Comparison of ENCODE assay signal across 8 cellular contexts in the genomic region with DNA sequence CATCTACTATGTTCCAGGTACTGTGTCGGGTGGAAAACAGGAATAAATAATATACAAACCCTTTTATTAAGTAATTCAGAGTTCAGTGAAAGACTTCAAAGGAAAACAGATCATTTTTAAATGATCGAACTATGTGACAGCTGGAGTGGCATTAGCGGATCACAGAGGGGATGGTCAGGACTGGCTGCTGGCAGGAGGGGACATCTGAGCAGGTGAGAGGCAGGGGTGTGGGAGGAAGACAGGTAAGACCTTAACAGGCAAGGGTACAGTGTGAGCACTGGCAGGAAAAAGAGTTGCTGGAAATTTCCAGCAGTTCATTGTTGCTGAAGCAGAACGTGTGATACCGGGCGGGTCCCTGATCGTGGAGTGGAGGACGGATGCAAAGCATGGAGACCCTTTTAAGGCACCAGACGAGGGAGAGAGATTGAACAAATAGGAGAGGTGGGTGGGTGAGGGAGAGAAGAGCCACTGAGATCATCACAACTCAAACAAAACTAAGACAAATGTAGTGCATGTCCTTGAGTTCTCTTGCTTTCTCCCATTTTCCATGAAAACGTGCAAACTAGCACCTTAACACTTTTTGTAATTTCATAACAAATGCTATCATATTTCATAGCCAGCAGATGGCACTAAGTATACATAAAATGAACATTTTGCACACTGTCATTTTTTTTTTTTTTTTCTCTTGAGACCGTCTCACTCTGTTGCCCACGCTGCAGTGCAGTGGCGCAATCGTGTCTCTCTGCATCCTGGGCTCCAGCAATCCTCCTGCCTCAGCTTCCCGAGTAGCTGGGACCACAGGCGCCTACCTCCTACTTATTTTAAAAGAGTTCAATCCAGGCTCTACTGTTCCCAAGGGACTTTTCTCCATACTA. TPM values are rescaled to one million over a fixed set of nuclear protein-coding genes. Genes with fewer than 3 reads are reported as not detected.
DNase-seq lines count a peak whose midpoint lies in the region; ATAC-seq lines count a peak whose summit lies in the region.
"Not testable (repeated sequence)": the region's sequence is repeated elsewhere in the genome, so short reads cannot be mapped to it uniquely, and the experiment has no call there.

No MANE protein-coding gene starts in this region.

- not testable (repeated sequence) for H3K36me3 Mint-ChIP-seq in activated naive CD8-positive, alpha-beta T cell treated with anti-CD3 and anti-CD28 coated beads, Interleukin-2, amount 10 ng/mL, durations not matched to agents 7 days and 5 days
- peaks cover 4 to 19% of the 10 kb centered on the region in 2 donors for H3K36me3 Mint-ChIP-seq in stimulated activated naive B cell treated with anti-CD40 and anti-IgM and Interleukin-4, amounts not matched to agents 10 μg/mL and 1 μg/mL and 100 μg/mL, for 72 hours

- H3K4me3 Mint-ChIP-seq in activated naive CD8-positive, alpha-beta T cell treated with anti-CD3 and anti-CD28 coated beads, Interleukin-2, amount 10 ng/mL, durations not matched to agents 7 days and 5 days: peak overlapping the region; percentile 37
- H3K4me3 Mint-ChIP-seq in stimulated activated naive B cell treated with anti-CD40 and anti-IgM and Interleukin-4, amounts not matched to agents 10 μg/mL and 1 μg/mL and 100 μg/mL, for 72 hours: peak overlapping the region; percentile 46 to 72

- H3K4me1 Mint-ChIP-seq in activated naive CD8-positive, alpha-beta T cell treated with anti-CD3 and anti-CD28 coated beads, Interleukin-2, amount 10 ng/mL, durations not matched to agents 7 days and 5 days: not testable (repeated sequence)
- H3K4me1 Mint-ChIP-seq in stimulated activated naive B cell treated with anti-CD40 and anti-IgM and Interleukin-4, amounts not matched to agents 10 μg/mL and 1 μg/mL and 100 μg/mL, for 72 hours: peaks cover 12 to 18% of the 10 kb centered on the region in 2 donors

- POLR2A ChIA-PET in activated naive CD8-positive, alpha-beta T cell treated with anti-CD3 and anti-CD28 coated beads, Interleukin-2, amount 10 ng/mL, durations not matched to agents 7 days and 5 days (lab: Charles Lee): not testable (repeated sequence)

- peaks cover 19% of the 10 kb centered on the region for H3K27me3 Mint-ChIP-seq in activated naive CD8-positive, alpha-beta T cell treated with anti-CD3 and anti-CD28 coated beads, Interleukin-2, amount 10 ng/mL, durations not matched to agents 7 days and 5 days
- H3K27me3 Mint-ChIP-seq in stimulated activated naive B cell treated with anti-CD40 and anti-IgM and Interleukin-4, amounts not matched to agents 10 μg/mL and 1 μg/mL and 100 μg/mL, for 72 hours: not testable (repeated sequence)

- H3K9me3 Mint-ChIP-seq in activated naive CD8-positive, alpha-beta T cell treated with anti-CD3 and anti-CD28 coated beads, Interleukin-2, amount 10 ng/mL, durations not matched to agents 7 days and 5 days; stimulated activated naive B cell treated with anti-CD40 and anti-IgM and Interleukin-4, amounts not matched to agents 10 μg/mL and 1 μg/mL and 100 μg/mL, for 72 hours: not testable (repeated sequence)

- not testable (repeated sequence) for H3K27ac Mint-ChIP-seq in activated naive CD8-positive, alpha-beta T cell treated with anti-CD3 and anti-CD28 coated beads, Interleukin-2, amount 10 ng/mL, durations not matched to agents 7 days and 5 days
- H3K27ac Mint-ChIP-seq in stimulated activated naive B cell treated with anti-CD40 and anti-IgM and Interleukin-4, amounts not matched to agents 10 μg/mL and 1 μg/mL and 100 μg/mL, for 72 hours: peak overlapping the region; percentile 42

- peak; percentile 80 for DNase-seq in DMS53 treated with DMSO at 0.1 percent for 48 hours (lab: John Stamatoyannopoulos, UW; ENCODE audit: unreplicated experiment)
- DNase-seq in NCI-H2029 (lab: John Stamatoyannopoulos, UW): peak; percentile 58
- DNase-seq in RPMI7951 (ENCODE audit: low read depth): peak; percentile 71
- DNase-seq in activated naive CD8-positive, alpha-beta T cell treated with anti-CD3 and anti-CD28 coated beads, Interleukin-2, amount 10 ng/mL, durations not matched to agents 7 days and 5 days; stimulated activated naive B cell treated with anti-CD40 and anti-IgM and Interleukin-4, amounts not matched to agents 10 μg/mL and 1 μg/mL and 100 μg/mL, for 72 hours: not testable (repeated sequence)
- peak; percentile 57 for DNase-seq in fibroblast of peridontal ligament (ENCODE audit: extremely low read depth)
- DNase-seq in myocyte (ENCODE audit: low read depth): peak; percentile 34

- ATAC-seq in HG03159 (IDR thresholded peaks at IDR 0.05; ENCODE audit: unreplicated experiment): peak; percentile 67
- peak; percentile 67 for ATAC-seq in activated naive CD8-positive, alpha-beta T cell treated with anti-CD3 and anti-CD28 coated beads, Interleukin-2, amount 10 ng/mL, durations not matched to agents 7 days and 5 days (ENCODE audit: low read depth)
- peak; percentile 84 to 88 for ATAC-seq in stimulated activated naive B cell treated with anti-CD40 and anti-IgM and Interleukin-4, amounts not matched to agents 10 μg/mL and 1 μg/mL and 100 μg/mL, for 72 hours (replicated peaks)

RNA-seq across cellular contexts. Expression of a gene that starts 23.7 kb away (rescaled TPM):
- total RNA-seq in RPMI7951 (2014; rRNA removed; shearing (Covaris generic)): 78.6 and 89.9 TPM in 2 replicates
- total RNA-seq in activated naive CD8-positive, alpha-beta T cell treated with anti-CD3 and anti-CD28 coated beads, Interleukin-2, amount 10 ng/mL, durations not matched to agents 7 days and 5 days: under 1 TPM in 1 of 2 experiments, not detected in 1; 0.19 TPM
- total RNA-seq in myocyte: 0.99 TPM in 1 of 2 replicates, not detected in the other
- polyA plus RNA-seq in myocyte (2012): 0.24 TPM

Comparison
In these comparisons a context has a peak if more than half of its experiments do, and no peak if none do; other contexts are left out.
1. RNA of a gene that starts 23.7 kb away (total RNA-seq): 78.6 to 89.9 TPM in RPMI7951; 0.99 TPM in myocyte and 0.19 TPM in activated naive CD8-positive, alpha-beta T cell treated with anti-CD3 and anti-CD28 coated beads, Interleukin-2, amount 10 ng/mL, durations not matched to agents 7 days and 5 days; every median in the first group is over 10 times any median in the second.
2. Peak in every context shown above with its lines, with median percentiles within 50 percentile points of each other: ATAC-seq.